1 cellular context compared by ENCODE assay signal in genomic region chr2:215436705-215437570, GRCh38.
TF ChIP-seq lines count a peak whose summit lies in the region.

No MANE protein-coding gene starts in this region.

TF ChIP-seq in HepG2, 621 proteins besides CTCF, POLR2A, EP300 and RAD21 (continued from another document and continues in another):
- no peak for TF ChIP-seq ZBTB40 (IDR thresholded peaks at IDR 0.05)
- TF ChIP-seq ZBTB40 (CRISPR knock-in tag; IDR thresholded peaks at IDR 0.05) = peak; percentile 50; the same call in 1 of the 2 replicates
- TF ChIP-seq DZIP1 (CRISPR knock-in tag; IDR thresholded peaks at IDR 0.05) = 0 out of 2 replicates have a peak, but pooled peaks have one; percentile 23
- TF ChIP-seq FOXK2 (IDR thresholded peaks at IDR 0.05) = no peak
- no peak for TF ChIP-seq KLF15 (CRISPR knock-in tag; IDR thresholded peaks at IDR 0.05; ENCODE audit: borderline replicate concordance)
- TF ChIP-seq MIXL1 (CRISPR knock-in tag; IDR thresholded peaks at IDR 0.05) = no peak
- 0 out of 2 replicates have a peak, but pooled peaks have one; percentile 75 for TF ChIP-seq KAT7 (CRISPR knock-in tag; IDR thresholded peaks at IDR 0.05; ENCODE audit: borderline replicate concordance)
- 0 out of 2 replicates have a peak, but pooled peaks have one; percentile 36 for TF ChIP-seq ERF (CRISPR knock-in tag; IDR thresholded peaks at IDR 0.05)
- no peak for TF ChIP-seq FOXO4 (CRISPR knock-in tag; conservative IDR thresholded peaks at IDR 0.05)
- no peak for TF ChIP-seq ZSCAN5A (CRISPR knock-in tag; IDR thresholded peaks at IDR 0.05; ENCODE audit: borderline replicate concordance)
- TF ChIP-seq SUZ12 (IDR thresholded peaks at IDR 0.05; ENCODE audit: low read depth, low read length) = no peak
- TF ChIP-seq ZNF280B (CRISPR knock-in tag; IDR thresholded peaks at IDR 0.05; ENCODE audit: borderline replicate concordance) = no peak
- TF ChIP-seq ASH2L (IDR thresholded peaks at IDR 0.05; ENCODE audit: insufficient read length, low read depth, low read length) = peak; percentile 47
- TF ChIP-seq SNAPC2 (CRISPR knock-in tag; IDR thresholded peaks at IDR 0.05) = no peak
- no peak for TF ChIP-seq HMG20A (CRISPR knock-in tag; IDR thresholded peaks at IDR 0.05; ENCODE audit: borderline replicate concordance)
- TF ChIP-seq PAF1 (CRISPR knock-in tag; IDR thresholded peaks at IDR 0.05) = no peak
- no peak for TF ChIP-seq ZBTB26 (CRISPR knock-in tag; IDR thresholded peaks at IDR 0.05; ENCODE audit: borderline replicate concordance)
- no peak for TF ChIP-seq PRDM4 (CRISPR knock-in tag; IDR thresholded peaks at IDR 0.05; ENCODE audit: borderline replicate concordance)
- TF ChIP-seq KDM5A (IDR thresholded peaks at IDR 0.05; ENCODE audit: borderline replicate concordance, low read length) = no peak
- no peak for TF ChIP-seq POGK (CRISPR knock-in tag; conservative IDR thresholded peaks at IDR 0.05)
- TF ChIP-seq ZNF550 (CRISPR knock-in tag; IDR thresholded peaks at IDR 0.05; ENCODE audit: borderline replicate concordance) = no peak
- no peak; the same call in 1 of the 2 replicates for TF ChIP-seq ATF1 (CRISPR knock-in tag; IDR thresholded peaks at IDR 0.05)
- TF ChIP-seq ZNF569 (CRISPR knock-in tag; IDR thresholded peaks at IDR 0.05; ENCODE audit: borderline replicate concordance) = no peak
- no peak for TF ChIP-seq ZNF83 (CRISPR knock-in tag; IDR thresholded peaks at IDR 0.05; ENCODE audit: borderline replicate concordance)
- no peak for TF ChIP-seq MXD4 (CRISPR knock-in tag; IDR thresholded peaks at IDR 0.05)
- no peak for TF ChIP-seq KDM3A (CRISPR knock-in tag; IDR thresholded peaks at IDR 0.05; ENCODE audit: low read depth)
- TF ChIP-seq MXI1 (IDR thresholded peaks at IDR 0.05; ENCODE audit: borderline replicate concordance, low read depth, low read length) = no peak
- TF ChIP-seq HMGXB4 (CRISPR knock-in tag; IDR thresholded peaks at IDR 0.05; ENCODE audit: borderline replicate concordance in 1 of 2, low read depth in 1 of 2) = peak in 1 of 2 experiments; percentile 12; a peak in 1 of 4 replicates
- peak; percentile 57; the same call in 1 of the 2 replicates for TF ChIP-seq ISL2 (CRISPR knock-in tag; IDR thresholded peaks at IDR 0.05)
